Comparison of ENCODE assay signal across 10 cellular contexts in the genomic region with DNA sequence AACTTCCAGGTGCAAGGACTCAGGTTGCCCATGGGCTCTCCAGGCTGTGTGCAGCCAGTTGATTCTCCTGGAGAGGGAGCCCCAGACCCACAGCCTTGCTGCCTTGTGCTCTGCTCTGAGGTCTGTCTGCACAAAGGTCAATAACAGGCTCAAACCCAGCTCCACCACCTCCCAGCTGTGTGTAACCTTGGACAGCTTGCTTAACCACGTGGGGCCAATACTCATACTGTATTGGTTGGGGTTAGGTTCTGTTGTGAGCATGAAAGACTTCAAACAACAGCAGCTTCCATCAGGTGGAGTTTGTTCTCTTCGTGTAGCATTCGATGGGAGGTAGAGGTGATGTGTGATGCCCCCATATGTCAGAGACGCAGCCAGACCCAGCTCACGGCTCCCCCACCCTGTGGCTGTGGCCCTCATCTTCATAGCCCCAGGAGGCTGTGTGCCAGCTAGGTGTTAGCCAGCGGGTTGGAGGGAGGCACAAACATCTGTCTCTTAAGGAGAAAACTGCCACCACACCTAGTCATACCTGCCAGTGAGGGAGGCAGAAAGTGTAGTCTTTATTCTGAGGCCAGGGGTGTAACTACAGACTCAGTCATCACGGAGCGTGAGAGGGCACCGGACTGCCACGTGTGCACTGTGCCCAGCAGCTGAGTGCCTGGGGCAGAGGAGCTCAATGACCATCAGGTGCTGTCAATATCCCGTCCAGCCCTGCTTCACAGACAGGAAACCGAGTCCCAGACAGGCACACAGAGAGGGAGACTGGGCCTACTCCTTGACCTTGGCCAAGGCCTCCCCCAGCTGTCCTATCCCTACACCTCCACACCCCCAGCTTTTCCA. TPM values are rescaled to one million over a fixed set of nuclear protein-coding genes. Genes with fewer than 3 reads are reported as not detected.
DNase-seq lines count a peak whose midpoint lies in the region; ATAC-seq and TF ChIP-seq lines count a peak whose summit lies in the region.
"Had no signal": no experiment of that assay in that cellular context is flagged by ENCODE, and none has a peak within 500 bp of the region (broad histone marks: within the 10 kb centered on the region; RNA-seq: fewer than 3 reads in every experiment).

No MANE protein-coding gene starts in this region.

- H3K27ac ChIP-seq in Karpas-422 (ENCODE audit: low read length) = no peak overlapping the region
- H3K27ac ChIP-seq: SK-N-MC had no signal

- H3K36me3 ChIP-seq in Karpas-422 (ENCODE audit: insufficient read depth, low read length) = no peaks in the 10 kb centered on the region

- POLR2A ChIA-PET in WTC11 (lab: Charles Lee) = no interaction called here

- no peaks in the 10 kb centered on the region for H3K9me2 ChIP-seq in Karpas-422 (replicated peaks; ENCODE audit: insufficient read depth, low read length)

- H2AFZ ChIP-seq in Karpas-422 (ENCODE audit: low read length) = no peak overlapping the region

- H3K9me3 Mint-ChIP-seq in WTC11 (peaks cover 10% of the 10 kb centered on the region; the same call in 1 of the 2 replicates), CD14-positive monocyte (peaks cover 0 to 3% (median 0%) of the 10 kb centered on the region in 7 donors)

- ATAC-seq in WTC11 (peak; percentile 95), left lobe of liver (peak; percentile 98), HG02759 (IDR thresholded peaks at IDR 0.05; ENCODE audit: unreplicated experiment) (no peak)

- no peak for TF ChIP-seq CTCF in WTC11 (IDR thresholded peaks at IDR 0.05)
- TF ChIP-seq CTCF in CD14-positive monocyte (IDR thresholded peaks at IDR 0.05) = no peak

- intact Hi-C loops in CD14-positive monocyte (cut with micrococcal nuclease) = loop anchor here in 1 of 2 donors (10.0 kb wide), 1 partner anchor 63 kb away; no protein-coding TSS in a partner anchor

- CTCF ChIA-PET in WTC11 (lab: Charles Lee) = interaction anchor here (0.7 to 2.7 kb wide), 21 partner anchors 8 to 189 kb away, joined by 3 to 24 read pairs (median 4); partner anchors contain the start of genes AEBP1 and POLD2

- H3K4me1 Mint-ChIP-seq in WTC11 (peaks cover 18% of the 10 kb centered on the region), CD14-positive monocyte (no peaks in the 10 kb centered on the region)

- H3K4me3 ChIP-seq in Karpas-422 (ENCODE audit: low read length) = no peak overlapping the region
- H3K4me3 ChIP-seq: SK-N-MC had no signal

- DNase-seq in DMS53 treated with DMSO at 0.1 percent for 48 hours (lab: John Stamatoyannopoulos, UW; ENCODE audit: unreplicated experiment) (peak; percentile 26), Karpas-422 (peak; percentile 64), WTC11 (ENCODE audit: low spot score) (peak; percentile 58), left lobe of liver (ENCODE audit: low spot score) (peak; percentile 89), CD14-positive monocyte (ENCODE audit: low spot score) (no peak), GM03348 (ENCODE audit: low spot score) (no peak)
- no peak for DNase-seq in central memory CD4-positive, alpha-beta T cell
- DNase-seq: aorta had no signal

- H3K27me3 Mint-ChIP-seq in WTC11 (ENCODE audit: low read depth) (peaks cover 46% of the 10 kb centered on the region), CD14-positive monocyte (ENCODE audit: low read depth in 3 of 3) (peaks cover 3 to 7% (median 3%) of the 10 kb centered on the region in 3 donors)

- H3K27ac Mint-ChIP-seq in WTC11 (no peak overlapping the region), CD14-positive monocyte (peak overlapping the region in 1 of 7 donors; percentile 30)

- H3K4me1 ChIP-seq in Karpas-422 (ENCODE audit: low read length) = peaks cover 12% of the 10 kb centered on the region

- no peak overlapping the region for H3K4me2 ChIP-seq in Karpas-422 (ENCODE audit: low read depth, low read length, poor library complexity, severe bottlenecking)

- no peaks in the 10 kb centered on the region for H4K20me1 ChIP-seq in Karpas-422 (ENCODE audit: insufficient read depth, low read depth, low read length)

- no peaks in the 10 kb centered on the region for H3K79me2 ChIP-seq in Karpas-422 (ENCODE audit: low read length)

- no peaks in the 10 kb centered on the region for H3K27me3 ChIP-seq in Karpas-422 (ENCODE audit: low read length)

- H3K9ac ChIP-seq in Karpas-422 (ENCODE audit: low read length) = no peak overlapping the region

- H3K9me3 ChIP-seq in Karpas-422 (ENCODE audit: low read length) = no peaks in the 10 kb centered on the region

- no peaks in the 10 kb centered on the region for H3K36me3 Mint-ChIP-seq in WTC11
- H3K36me3 Mint-ChIP-seq in CD14-positive monocyte = no peaks in the 10 kb centered on the region

- H3K4me3 Mint-ChIP-seq in WTC11 (no peak overlapping the region), CD14-positive monocyte (no peak overlapping the region)

TF ChIP-seq in WTC11, 78 proteins besides CTCF, POLR2A, EP300 and RAD21 (continues in another document):
- no peak for TF ChIP-seq ATF6 (CRISPR knock-in tag; IDR thresholded peaks at IDR 0.05)
- 0 out of 2 replicates have a peak, but pooled peaks have one; percentile 11 for TF ChIP-seq GABPB1 (CRISPR knock-in tag; IDR thresholded peaks at IDR 0.05)
- TF ChIP-seq, protein P1, sequence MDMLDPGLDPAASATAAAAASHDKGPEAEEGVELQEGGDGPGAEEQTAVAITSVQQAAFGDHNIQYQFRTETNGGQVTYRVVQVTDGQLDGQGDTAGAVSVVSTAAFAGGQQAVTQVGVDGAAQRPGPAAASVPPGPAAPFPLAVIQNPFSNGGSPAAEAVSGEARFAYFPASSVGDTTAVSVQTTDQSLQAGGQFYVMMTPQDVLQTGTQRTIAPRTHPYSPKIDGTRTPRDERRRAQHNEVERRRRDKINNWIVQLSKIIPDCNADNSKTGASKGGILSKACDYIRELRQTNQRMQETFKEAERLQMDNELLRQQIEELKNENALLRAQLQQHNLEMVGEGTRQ (CRISPR knock-in tag; IDR thresholded peaks at IDR 0.05) = no peak
- no peak for TF ChIP-seq PRDM15 (CRISPR knock-in tag; IDR thresholded peaks at IDR 0.05)

RNA-seq across cellular contexts. Expression of gene POLD2, which starts 8.0 kb away (rescaled TPM):
- 165 and 217 TPM in 2 replicates for total RNA-seq in Karpas-422 (2014; rRNA removed; shearing (Covaris generic); ENCODE audit: low replicate concordance)
- total RNA-seq in WTC11 (2021) (140 to 154 TPM (median 146 TPM) in 3 replicates), left lobe of liver (78.3 TPM)
- polyA plus RNA-seq in CD14-positive monocyte = 10 to 100 TPM; 24.1 to 25.7 TPM

RNA-seq across cellular contexts. Expression of gene MYL7, which starts 9.7 kb away (rescaled TPM):
- total RNA-seq in Karpas-422 (2014; rRNA removed; shearing (Covaris generic); ENCODE audit: low replicate concordance) = not detected in 2 replicates
- total RNA-seq in WTC11 (2021) (0.39 to 1.6 TPM (median 0.90 TPM) in 3 replicates), left lobe of liver (not detected)
- not detected for polyA plus RNA-seq in CD14-positive monocyte
- total RNA-seq: aorta had no signal

RNA-seq across cellular contexts. Expression of gene AEBP1, which starts 27.2 kb away (rescaled TPM):
- 5.9 TPM in 1 of 2 replicates, not detected in the other for total RNA-seq in Karpas-422 (2014; rRNA removed; shearing (Covaris generic); ENCODE audit: low replicate concordance)
- total RNA-seq in WTC11 (2021) (50.8 to 55.5 TPM (median 52.4 TPM) in 3 replicates), left lobe of liver (9.4 TPM)
- polyA plus RNA-seq in CD14-positive monocyte = not detected

RNA-seq across cellular contexts. Expression of gene POLM, which starts 49.1 kb away (rescaled TPM):
- 34.5 and 47.1 TPM in 2 replicates for total RNA-seq in Karpas-422 (2014; rRNA removed; shearing (Covaris generic); ENCODE audit: low replicate concordance)
- total RNA-seq in WTC11 (2021) = 20.9 to 25.3 TPM (median 24.7 TPM) in 3 replicates
- total RNA-seq in left lobe of liver = 21.0 TPM
- 1 to 10 TPM; 4.8 TPM for polyA plus RNA-seq in CD14-positive monocyte

RNA-seq across cellular contexts. Expression of gene GCK, which starts 57.8 kb away (rescaled TPM):
- total RNA-seq in Karpas-422 (2014; rRNA removed; shearing (Covaris generic); ENCODE audit: low replicate concordance) = not detected in 2 replicates
- total RNA-seq in WTC11 (2021) (3.3 to 5.1 TPM (median 4.5 TPM) in 3 replicates), left lobe of liver (1.7 TPM)
- not detected for polyA plus RNA-seq in CD14-positive monocyte

Comparison
In these comparisons a context has a peak if more than half of its experiments do, and no peak if none do; other contexts are left out.
1. DNase-seq: peak in DMS53 treated with DMSO at 0.1 percent for 48 hours (single experiment), Karpas-422 (single experiment), WTC11 (single experiment) and left lobe of liver (single experiment); none in CD14-positive monocyte (single experiment), GM03348 (single experiment) and central memory CD4-positive, alpha-beta T cell (single experiment).